Comparison of ENCODE assay signal across 8 cellular contexts in genomic region chr1:6601865-6602668, GRCh38. TPM values are rescaled to one million over a fixed set of nuclear protein-coding genes. Genes with fewer than 3 reads are reported as not detected.
A peak's percentile ranks its signal among the peaks of the same experiment; 100 is the strongest.
DNase-seq lines count a peak whose midpoint lies in the region; ATAC-seq and TF ChIP-seq lines count a peak whose summit lies in the region.

No MANE protein-coding gene starts in this region.

- H3K4me3 ChIP-seq in HCT116 (replicated peaks in 1 of 2; ENCODE audit: low read depth in 1 of 2, low read length in 2 of 2): peak overlapping the region; percentile 87 to 96

- H3K4me1 Mint-ChIP-seq in activated naive CD8-positive, alpha-beta T cell treated with anti-CD3 and anti-CD28 coated beads, Interleukin-2, amount 10 ng/mL, durations not matched to agents 7 days and 5 days: peaks cover 29% of the 10 kb centered on the region
- peaks cover 23% of the 10 kb centered on the region for H3K4me1 Mint-ChIP-seq in progenitor cell of endocrine pancreas (ENCODE audit: low read depth)

- peak overlapping the region; percentile 95 for H3K27ac ChIP-seq in HCT116 (ENCODE audit: low read depth, low read length)

- no peak overlapping the region for H2AFZ ChIP-seq in HCT116 (ENCODE audit: low read depth, low read length, poor library complexity, severe bottlenecking)

- no peaks in the 10 kb centered on the region for H3K36me3 Mint-ChIP-seq in activated naive CD8-positive, alpha-beta T cell treated with anti-CD3 and anti-CD28 coated beads, Interleukin-2, amount 10 ng/mL, durations not matched to agents 7 days and 5 days
- no peaks in the 10 kb centered on the region for H3K36me3 Mint-ChIP-seq in progenitor cell of endocrine pancreas (ENCODE audit: insufficient read depth)

- BruUV-seq in HCT116 (replicated peaks; lab: Mats Ljungman, UMichigan): no TSS peak

- no peaks in the 10 kb centered on the region for H3K27me3 Mint-ChIP-seq in activated naive CD8-positive, alpha-beta T cell treated with anti-CD3 and anti-CD28 coated beads, Interleukin-2, amount 10 ng/mL, durations not matched to agents 7 days and 5 days
- H3K27me3 Mint-ChIP-seq in progenitor cell of endocrine pancreas: no peaks in the 10 kb centered on the region

- no peaks in the 10 kb centered on the region for H3K9me3 Mint-ChIP-seq in activated naive CD8-positive, alpha-beta T cell treated with anti-CD3 and anti-CD28 coated beads, Interleukin-2, amount 10 ng/mL, durations not matched to agents 7 days and 5 days
- H3K9me3 Mint-ChIP-seq in progenitor cell of endocrine pancreas (ENCODE audit: low read depth): no peaks in the 10 kb centered on the region

- intact Hi-C loops in HCT116 (cut with micrococcal nuclease): loop anchor here (2.0 kb wide), 1 partner anchor 47 kb away; the partner anchor contains the start of genes NOL9 and TAS1R1
- intact Hi-C loops in left cardiac atrium (cut with DNase I): no loop called here

- peak; percentile 49 to 86 (median 85) for DNase-seq in NCI-H1417 (lab: John Stamatoyannopoulos, UW)
- DNase-seq in NCI-H1417 treated with DMSO at 0.1 percent for 48 hours (lab: John Stamatoyannopoulos, UW): no peak
- no peak for DNase-seq in HCT116 (ENCODE audit: low read depth, low spot score)
- peak; percentile 63 for DNase-seq in NCI-H146 (lab: John Stamatoyannopoulos, UW)
- peak; percentile 70 for DNase-seq in activated naive CD8-positive, alpha-beta T cell treated with anti-CD3 and anti-CD28 coated beads, Interleukin-2, amount 10 ng/mL, durations not matched to agents 7 days and 5 days
- DNase-seq in left cardiac atrium: peak; percentile 66
- DNase-seq in progenitor cell of endocrine pancreas (ENCODE audit: low spot score, unreplicated experiment): peak; percentile 37
- no peak for DNase-seq in SIG-M5 treated with dmso at 0.1 percent for 504 hours (lab: John Stamatoyannopoulos, UW; ENCODE audit: unreplicated experiment)

- H3K4me3 Mint-ChIP-seq in activated naive CD8-positive, alpha-beta T cell treated with anti-CD3 and anti-CD28 coated beads, Interleukin-2, amount 10 ng/mL, durations not matched to agents 7 days and 5 days: peak overlapping the region; percentile 96
- H3K4me3 Mint-ChIP-seq in progenitor cell of endocrine pancreas (ENCODE audit: low read depth): peak overlapping the region; percentile 87

- CTCF ChIA-PET in HCT116 (lab: Charles Lee): interaction anchor here (0.9 kb wide), 1 partner anchor 112 kb away, joined by 4 read pairs; no protein-coding TSS in a partner anchor

- no peaks in the 10 kb centered on the region for H3K9me3 ChIP-seq in HCT116 (ENCODE audit: control insufficient read depth in 1 of 2, insufficient read depth in 1 of 2, low read depth in 1 of 2, low read length in 2 of 2)

- H3K79me2 ChIP-seq in HCT116 (ENCODE audit: insufficient read depth, low read length): peaks cover 55% of the 10 kb centered on the region

- H3K9me2 ChIP-seq in HCT116 (ENCODE audit: insufficient read depth): no peaks in the 10 kb centered on the region

- peaks cover 11 to 26% of the 10 kb centered on the region in 2 experiments; a peak in 3 of 4 replicates for H3K36me3 ChIP-seq in HCT116 (ENCODE audit: control insufficient read depth in 1 of 2, insufficient read depth in 2 of 2, low read length in 2 of 2)

- ATAC-seq in HCT116: peak; percentile 52
- ATAC-seq in activated naive CD8-positive, alpha-beta T cell treated with anti-CD3 and anti-CD28 coated beads, Interleukin-2, amount 10 ng/mL, durations not matched to agents 7 days and 5 days (ENCODE audit: low read depth): peak; percentile 49
- peak; percentile 28 to 38 for ATAC-seq in left cardiac atrium

- H3K4me1 ChIP-seq in HCT116 (ENCODE audit: control insufficient read depth in 1 of 2, insufficient read depth in 2 of 2, low read length in 2 of 2): peaks cover 22 to 33% of the 10 kb centered on the region in 2 experiments

- H3K27me3 ChIP-seq in HCT116 (ENCODE audit: insufficient read depth, low read length): no peaks in the 10 kb centered on the region

- TF ChIP-seq RAD21 in HCT116 (IDR thresholded peaks at IDR 0.05; ENCODE audit: low read depth): no peak

- POLR2A ChIA-PET in HCT116 (lab: Charles Lee): interaction anchor here (0.7 to 1.6 kb wide), 5 partner anchors 11 to 29 kb away, joined by 3 to 10 read pairs (median 4); partner anchors contain the start of genes THAP3 and ZBTB48
- POLR2A ChIA-PET in activated naive CD8-positive, alpha-beta T cell treated with anti-CD3 and anti-CD28 coated beads, Interleukin-2, amount 10 ng/mL, durations not matched to agents 7 days and 5 days (lab: Charles Lee): interaction anchor here (0.8 to 4.6 kb wide), 8 partner anchors 11 to 244 kb away, joined by 3 to 38 read pairs (median 4); partner anchors contain the start of genes CAMTA1, PHF13, PLEKHG5 and THAP3

- RAD21 ChIA-PET in HCT116 (lab: Charles Lee; ENCODE audit: low non-redundant PET in 1 of 2, low total read pairs in 2 of 2, uncharacterized antibody in 2 of 2, unreplicated experiment in 2 of 2): no interaction called here

- H3K9ac ChIP-seq in HCT116 (ENCODE audit: low read length): peak overlapping the region; percentile 85

- peaks cover 14% of the 10 kb centered on the region; the same call in 1 of the 2 replicates for H4K20me1 ChIP-seq in HCT116 (ENCODE audit: insufficient read depth)

- no peak for TF ChIP-seq POLR2A in HCT116 (IDR thresholded peaks at IDR 0.05; ENCODE audit: borderline replicate concordance, extremely low read depth, insufficient read depth, insufficient read length)

- peak overlapping the region; percentile 86 for H3K4me2 ChIP-seq in HCT116 (ENCODE audit: low read length)

- TF ChIP-seq CTCF in HCT116 (IDR thresholded peaks at IDR 0.05 in 2 of 3, conservative IDR thresholded peaks at IDR 0.05 in 1 of 3; ENCODE audit: borderline replicate concordance in 1 of 3, insufficient read depth in 1 of 3, low read depth in 2 of 3, low read length in 2 of 3): no peak
- TF ChIP-seq CTCF in progenitor cell of endocrine pancreas (IDR thresholded peaks at IDR 0.05; ENCODE audit: unreplicated experiment): peak; percentile 24

- peak overlapping the region; percentile 90 for H3K27ac Mint-ChIP-seq in activated naive CD8-positive, alpha-beta T cell treated with anti-CD3 and anti-CD28 coated beads, Interleukin-2, amount 10 ng/mL, durations not matched to agents 7 days and 5 days
- H3K27ac Mint-ChIP-seq in progenitor cell of endocrine pancreas: peak overlapping the region; percentile 92

TF ChIP-seq in HCT116, 20 proteins besides CTCF, POLR2A, EP300 and RAD21:
- peak; percentile 15 for TF ChIP-seq TCF7L2 (IDR thresholded peaks at IDR 0.05; ENCODE audit: borderline replicate concordance, extremely low read depth, insufficient read depth, insufficient read length)
- no peak for TF ChIP-seq SIN3A (IDR thresholded peaks at IDR 0.05; ENCODE audit: low read depth)
- TF ChIP-seq FOSL1 (IDR thresholded peaks at IDR 0.05; ENCODE audit: low read depth): no peak
- peak; percentile 24; the same call in 1 of the 2 replicates for TF ChIP-seq POLR2AphosphoS5 (IDR thresholded peaks at IDR 0.05; ENCODE audit: low read depth, low read length)
- peak; percentile 78; the same call in 1 of the 2 replicates for TF ChIP-seq ZFX (IDR thresholded peaks at IDR 0.05)

RNA-seq across cellular contexts. Expression of gene KLHL21, which starts 0.6 kb away (rescaled TPM):
- total RNA-seq in HCT116 (2021; ENCODE audit: unreplicated experiment) (27.5 TPM), left cardiac atrium (10 to 100 TPM; 43.9 to 75.8 TPM), progenitor cell of endocrine pancreas (21.0 and 21.3 TPM in 2 replicates)
- 15.5 and 32.6 TPM in 2 replicates for polyA plus RNA-seq in HCT116 (2012)
- 10 to 100 TPM; 39.0 to 42.0 TPM for total RNA-seq in activated naive CD8-positive, alpha-beta T cell treated with anti-CD3 and anti-CD28 coated beads, Interleukin-2, amount 10 ng/mL, durations not matched to agents 7 days and 5 days

RNA-seq across cellular contexts. Expression of gene PHF13, which starts 11.5 kb away (rescaled TPM):
- 25.8 TPM for total RNA-seq in HCT116 (2021; ENCODE audit: unreplicated experiment)
- polyA plus RNA-seq in HCT116 (2012): 10.6 and 13.7 TPM in 2 replicates
- 10 to 100 TPM; 12.1 TPM for total RNA-seq in activated naive CD8-positive, alpha-beta T cell treated with anti-CD3 and anti-CD28 coated beads, Interleukin-2, amount 10 ng/mL, durations not matched to agents 7 days and 5 days
- 1 to 10 TPM; 7.8 to 9.0 TPM for total RNA-seq in left cardiac atrium
- total RNA-seq in progenitor cell of endocrine pancreas: 29.1 TPM in 2 replicates

RNA-seq across cellular contexts. Expression of gene ZBTB48, which starts 22.3 kb away (rescaled TPM):
- 41.9 TPM for total RNA-seq in HCT116 (2021; ENCODE audit: unreplicated experiment)
- polyA plus RNA-seq in HCT116 (2012): 40.3 and 43.8 TPM in 2 replicates
- total RNA-seq in activated naive CD8-positive, alpha-beta T cell treated with anti-CD3 and anti-CD28 coated beads, Interleukin-2, amount 10 ng/mL, durations not matched to agents 7 days and 5 days: 10 to 100 TPM; 42.7 to 52.9 TPM
- 10 to 100 TPM; 11.5 to 14.3 TPM for total RNA-seq in left cardiac atrium
- 49.7 and 55.9 TPM in 2 replicates for total RNA-seq in progenitor cell of endocrine pancreas

RNA-seq across cellular contexts. Expression of gene THAP3, which starts 22.6 kb away (rescaled TPM):
- 23.1 TPM for total RNA-seq in HCT116 (2021; ENCODE audit: unreplicated experiment)
- polyA plus RNA-seq in HCT116 (2012): 26.1 and 26.2 TPM in 2 replicates
- total RNA-seq in activated naive CD8-positive, alpha-beta T cell treated with anti-CD3 and anti-CD28 coated beads, Interleukin-2, amount 10 ng/mL, durations not matched to agents 7 days and 5 days: 10 to 100 TPM; 21.5 to 25.4 TPM
- total RNA-seq in left cardiac atrium: 10 to 100 TPM in 1 of 2 donors, 1 to 10 TPM in 1; 8.9 to 14.6 TPM
- total RNA-seq in progenitor cell of endocrine pancreas: 22.9 TPM in 2 replicates

RNA-seq across cellular contexts. Expression of gene TAS1R1, which starts 47.0 kb away (rescaled TPM):
- total RNA-seq in HCT116 (2021; ENCODE audit: unreplicated experiment): not detected
- 0.10 and 0.12 TPM in 2 replicates for polyA plus RNA-seq in HCT116 (2012)
- not detected for total RNA-seq in activated naive CD8-positive, alpha-beta T cell treated with anti-CD3 and anti-CD28 coated beads, Interleukin-2, amount 10 ng/mL, durations not matched to agents 7 days and 5 days
- total RNA-seq in left cardiac atrium: not detected
- not detected in 2 replicates for total RNA-seq in progenitor cell of endocrine pancreas

Comparison
In these comparisons a context has a peak if more than half of its experiments do, and no peak if none do; other contexts are left out.
1. DNase-seq: peak in NCI-H1417 (3 of 3), NCI-H146 (single experiment), activated naive CD8-positive, alpha-beta T cell treated with anti-CD3 and anti-CD28 coated beads, Interleukin-2, amount 10 ng/mL, durations not matched to agents 7 days and 5 days (single experiment), left cardiac atrium (single experiment) and progenitor cell of endocrine pancreas (single experiment); none in NCI-H1417 treated with DMSO at 0.1 percent for 48 hours (single experiment), HCT116 (single experiment) and SIG-M5 treated with dmso at 0.1 percent for 504 hours (single experiment).
2. Peak in every context shown above with its lines, with median percentiles within 50 percentile points of each other: ATAC-seq.